ENCODE assay signal across 8 cellular contexts in genomic region chr2:7773362-7773973, GRCh38.
A peak's percentile ranks its signal among the peaks of the same experiment; 100 is the strongest.
DNase-seq lines count a peak whose midpoint lies in the region; ATAC-seq, FAIRE-seq and TF ChIP-seq lines count a peak whose summit lies in the region.

No MANE protein-coding gene starts in this region.

- H3K27me3 ChIP-seq in small intestine (ENCODE audit: control insufficient read depth in 2 of 2, insufficient read depth in 2 of 2, low read length in 2 of 2): no peaks in the 10 kb centered on the region

- no peaks in the 10 kb centered on the region for H3K9me3 ChIP-seq in small intestine (ENCODE audit: control insufficient read depth, low read depth)

- TF ChIP-seq POLR2A in NB4 (IDR thresholded peaks at IDR 0.05; ENCODE audit: extremely low read depth, insufficient read length): no peak

- peak overlapping the region; percentile 19; the same call in 1 of the 2 replicates for H3K4me3 Mint-ChIP-seq in HFFc6

- no peaks in the 10 kb centered on the region for H3K36me3 ChIP-seq in small intestine (ENCODE audit: control insufficient read depth in 2 of 2, insufficient read depth in 2 of 2, low read length in 2 of 2)

- TF ChIP-seq CTCF in HFFc6 (IDR thresholded peaks at IDR 0.05) (no peak), NB4 (IDR thresholded peaks at IDR 0.05; ENCODE audit: low read depth, low read length) (no peak), fibroblast of mammary gland (conservative IDR thresholded peaks at IDR 0.05; ENCODE audit: control insufficient read depth, insufficient read depth, low read depth, low read length) (no peak)

- peaks cover 10% of the 10 kb centered on the region; the same call in 1 of the 2 replicates for H3K4me1 Mint-ChIP-seq in HFFc6 (ENCODE audit: low read depth)

- no peak for FAIRE-seq in small intestine (lab: Jason Lieb, UNC)

- H3K4me3 ChIP-seq in NB4 (ENCODE audit: low read depth, low read length): no peak overlapping the region
- no peak overlapping the region for H3K4me3 ChIP-seq in fibroblast of mammary gland (ENCODE audit: control insufficient read depth, low read depth, low read length)
- no peak overlapping the region for H3K4me3 ChIP-seq in small intestine (ENCODE audit: low read depth in 1 of 2, low read length in 2 of 2)

- peak; percentile 72 for ATAC-seq in GM18861 (IDR thresholded peaks at IDR 0.05; ENCODE audit: unreplicated experiment)

- no peaks in the 10 kb centered on the region for H3K36me3 Mint-ChIP-seq in HFFc6 (ENCODE audit: low read depth)

- H3K27ac ChIP-seq in small intestine (ENCODE audit: low read depth in 1 of 2, low read length in 1 of 2): no peak overlapping the region

- no peaks in the 10 kb centered on the region; the same call in 1 of the 2 replicates for H3K27me3 Mint-ChIP-seq in HFFc6 (ENCODE audit: insufficient read depth)

- no peaks in the 10 kb centered on the region for H3K9me3 Mint-ChIP-seq in HFFc6

- peak; percentile 25 for DNase-seq in HFFc6
- DNase-seq in NB4 (ENCODE audit: low read depth): peak; percentile 94
- peak; percentile 41 for DNase-seq in fibroblast of mammary gland (ENCODE audit: low read depth)
- no peak for DNase-seq in NCI-H510A treated with DMSO at 0.1 percent for 48 hours (lab: John Stamatoyannopoulos, UW)
- DNase-seq in NCI-H1694 (lab: John Stamatoyannopoulos, UW): no peak
- no peak for DNase-seq in germinal center (ENCODE audit: low spot score)
- no peak for DNase-seq in small intestine

- 42 to 56% (median 45%) methylated on average over 10 of the region's 10 CpGs for WGBS in small intestine, 3 donors

- H3K27ac Mint-ChIP-seq in HFFc6: peak overlapping the region; percentile 36; the same call in 1 of the 2 replicates

- no peaks in the 10 kb centered on the region for H3K4me1 ChIP-seq in small intestine (ENCODE audit: control insufficient read depth in 2 of 2, insufficient read depth in 1 of 2, low read depth in 1 of 2, low read length in 1 of 2)

Comparison
In these comparisons a context has a peak if more than half of its experiments do, and no peak if none do; other contexts are left out.
1. DNase-seq: peak in HFFc6 (single experiment), NB4 (single experiment) and fibroblast of mammary gland (single experiment); none in NCI-H510A treated with DMSO at 0.1 percent for 48 hours (single experiment), NCI-H1694 (single experiment), germinal center (single experiment) and small intestine (single experiment).